In genomic region chr20:19785173-19785799, GRCh38 we compare ENCODE assay signal across 11 cellular contexts. TPM values are rescaled to one million over a fixed set of nuclear protein-coding genes. Genes with fewer than 3 reads are reported as not detected.
DNase-seq lines count a peak whose midpoint lies in the region; ATAC-seq and TF ChIP-seq lines count a peak whose summit lies in the region.
"Had no signal": no experiment of that assay in that cellular context is flagged by ENCODE, and none has a peak within 500 bp of the region (broad histone marks: within the 10 kb centered on the region; RNA-seq: fewer than 3 reads in every experiment).

No MANE protein-coding gene starts in this region.

- H3K4me2 ChIP-seq in neuronal stem cell (ENCODE audit: insufficient read depth, low read length, poor library complexity, severe bottlenecking), result no peak overlapping the region

- H2AFZ ChIP-seq in neuronal stem cell (ENCODE audit: low read length), result peak overlapping the region; percentile 55

- peaks cover 34% of the 10 kb centered on the region for H3K4me1 ChIP-seq in RWPE2 (ENCODE audit: insufficient read depth, poor library complexity, severe bottlenecking)
- H3K4me1 ChIP-seq in neuronal stem cell (ENCODE audit: control insufficient read depth in 2 of 2, insufficient read depth in 1 of 2, low read depth in 1 of 2, low read length in 2 of 2), result peaks cover 10 to 20% of the 10 kb centered on the region in 2 donors

- H2BK120ac ChIP-seq in neuronal stem cell (ENCODE audit: low read depth, low read length), result no peak overlapping the region

- no peaks in the 10 kb centered on the region for H3K27me3 ChIP-seq in RWPE2 (ENCODE audit: insufficient read depth, poor library complexity, severe bottlenecking)
- no peaks in the 10 kb centered on the region for H3K27me3 ChIP-seq in neuronal stem cell (ENCODE audit: control insufficient read depth in 3 of 3, insufficient read depth in 3 of 3, low read depth in 1 of 3, low read length in 3 of 3)
- H3K27me3 ChIP-seq: ovary had no signal

- WGBS in neuronal stem cell (ENCODE audit: extremely low coverage in 2 of 2, insufficient read length in 2 of 2, insufficient replicate concordance in 1 of 2), 2 donors, result no CpG with 5 or more reads among the region's 4 CpGs

- TF ChIP-seq CTCF in RWPE2 (IDR thresholded peaks at IDR 0.05; ENCODE audit: poor library complexity, severe bottlenecking) (peak; percentile 75), fibroblast of pulmonary artery (IDR thresholded peaks at IDR 0.05; ENCODE audit: low read length, missing control alignments) (no peak)

- H3K79me1 ChIP-seq in neuronal stem cell (ENCODE audit: low read depth, low read length), result no peaks in the 10 kb centered on the region

- no peak overlapping the region for H2BK5ac ChIP-seq in neuronal stem cell (ENCODE audit: low read length)

- H4K8ac ChIP-seq in neuronal stem cell (ENCODE audit: low read depth, low read length), result no peak overlapping the region

- no peak overlapping the region for H2BK15ac ChIP-seq in neuronal stem cell (ENCODE audit: low read length)

- no peak overlapping the region for H3K4ac ChIP-seq in neuronal stem cell (ENCODE audit: low read length)

- peak overlapping the region; percentile 92 for H3K27ac ChIP-seq in RWPE2 (ENCODE audit: poor library complexity, severe bottlenecking)
- H3K27ac ChIP-seq in neuronal stem cell (replicated peaks; ENCODE audit: low read length), result no peak overlapping the region
- H3K27ac ChIP-seq: ovary had no signal

- H3K9ac ChIP-seq in neuronal stem cell (ENCODE audit: low read depth, low read length, poor library complexity), result no peak overlapping the region

- no peak overlapping the region for H3K23ac ChIP-seq in neuronal stem cell (ENCODE audit: low read depth, low read length, poor library complexity)

- peak; percentile 12 for DNase-seq in ACHN
- DNase-seq in RWPE2 (ENCODE audit: low spot score), result no peak
- DNase-seq in fibroblast of pulmonary artery (ENCODE audit: low read depth), result peak; percentile 81
- DNase-seq in neuronal stem cell (ENCODE audit: low spot score), result no peak
- DNase-seq in middle frontal gyrus (ENCODE audit: extremely low spot score, low spot score), result no peak
- no peak for DNase-seq in activated T-cell treated with anti-CD3 and anti-CD28 coated beads for 4 hours
- DNase-seq: activated naive CD4-positive, alpha-beta T cell had no signal

- no peak overlapping the region for H2BK12ac ChIP-seq in neuronal stem cell (ENCODE audit: low read length)

- H3K36me3 ChIP-seq in RWPE2 (ENCODE audit: low read depth) (no peaks in the 10 kb centered on the region), neuronal stem cell (replicated peaks in 1 of 2; ENCODE audit: control insufficient read depth in 2 of 2, insufficient read depth in 2 of 2, low read length in 2 of 2) (no peaks in the 10 kb centered on the region)
- H3K36me3 ChIP-seq: ovary had no signal

- H3K9me3 ChIP-seq in RWPE2 (ENCODE audit: severe bottlenecking) (no peaks in the 10 kb centered on the region), neuronal stem cell (replicated peaks in 1 of 2; ENCODE audit: control insufficient read depth in 2 of 2, insufficient read depth in 1 of 2, low read depth in 1 of 2, low read length in 2 of 2) (peaks cover 0 to 2% of the 10 kb centered on the region in 2 donors)
- H3K9me3 ChIP-seq: ovary had no signal

- no peak overlapping the region for H3K14ac ChIP-seq in neuronal stem cell (ENCODE audit: low read length)

- ATAC-seq in RWPE2 (ENCODE audit: low read depth) (no peak), HG02678 (IDR thresholded peaks at IDR 0.05; ENCODE audit: unreplicated experiment) (no peak), HG03378 (IDR thresholded peaks at IDR 0.05; ENCODE audit: unreplicated experiment) (no peak)

- H4K91ac ChIP-seq in neuronal stem cell (ENCODE audit: low read depth, low read length, poor library complexity), result no peak overlapping the region

- H2AK5ac ChIP-seq in neuronal stem cell (ENCODE audit: low read depth, low read length), result no peak overlapping the region

- in situ Hi-C loops in ACHN (cut with HindIII; ENCODE audit: low pct_ligation_motif_present, low pct_unique_long_range_greater_than_20kb, low sequenced_read_pairs), result no loop called here

- no peak overlapping the region for H3K18ac ChIP-seq in neuronal stem cell (ENCODE audit: low read length)

- H3K4me3 ChIP-seq in RWPE2 (ENCODE audit: severe bottlenecking), result no peak overlapping the region
- H3K4me3 ChIP-seq in fibroblast of pulmonary artery (replicated peaks; ENCODE audit: low read depth, low read length), result no peak overlapping the region
- no peak overlapping the region for H3K4me3 ChIP-seq in neuronal stem cell (ENCODE audit: low read length in 2 of 2)
- H3K4me3 ChIP-seq: ovary had no signal

RNA-seq across cellular contexts. Expression of gene RIN2, which starts 27.2 kb away (rescaled TPM):
- polyA plus RNA-seq in neuronal stem cell (2013, experiment 1 of 2), result 5.9 TPM
- 5.0 TPM for polyA plus RNA-seq in neuronal stem cell (2013, experiment 2 of 2)
- polyA plus RNA-seq: CD4-positive, CD25-positive, alpha-beta regulatory T cell had no signal

Comparison
In these comparisons a context has a peak if more than half of its experiments do, and no peak if none do; other contexts are left out.
1. DNase-seq: peak in ACHN (single experiment) and fibroblast of pulmonary artery (single experiment); none in RWPE2 (single experiment), neuronal stem cell (single experiment), middle frontal gyrus (single experiment) and activated T-cell treated with anti-CD3 and anti-CD28 coated beads for 4 hours (single experiment).